In the genomic region with DNA sequence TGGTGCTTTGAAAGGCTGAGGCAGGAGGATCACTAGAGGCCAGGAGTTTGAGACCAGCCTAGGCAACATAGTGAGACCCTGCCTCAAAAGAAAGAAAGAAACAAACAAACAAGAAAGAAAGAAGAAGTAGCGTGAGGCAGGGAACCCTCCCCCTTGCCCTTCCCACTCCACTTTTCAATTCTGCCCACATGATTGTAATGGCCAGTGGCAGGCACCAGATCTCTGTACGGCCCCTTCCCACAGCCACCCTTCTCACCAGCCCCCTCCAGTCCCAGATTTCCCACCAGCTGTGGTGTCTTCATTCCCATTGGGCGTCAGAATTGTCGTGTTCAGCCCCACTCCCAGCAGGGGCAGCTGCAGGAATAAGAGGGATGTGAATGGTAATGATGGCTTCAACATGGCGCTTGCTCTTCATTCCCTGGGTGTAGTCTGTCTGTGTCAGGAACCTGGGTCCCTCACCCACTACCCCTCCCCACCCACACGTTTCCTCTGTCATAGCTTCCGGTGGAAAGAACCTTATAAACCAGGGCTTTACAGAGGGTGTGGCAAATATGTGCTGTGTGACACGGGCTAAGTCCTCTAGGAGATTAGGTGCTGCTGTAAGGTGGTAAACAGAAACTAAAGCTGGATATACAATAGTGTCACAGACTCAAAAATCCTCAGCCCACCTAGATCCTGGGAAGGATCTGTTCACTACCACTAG, we compare ENCODE assay signal across 9 cellular contexts. TPM values are rescaled to one million over a fixed set of nuclear protein-coding genes. Genes with fewer than 3 reads are reported as not detected.
A peak's percentile ranks its signal among the peaks of the same experiment; 100 is the strongest.
DNase-seq lines count a peak whose midpoint lies in the region; ATAC-seq and TF ChIP-seq lines count a peak whose summit lies in the region.
"Had no signal": no experiment of that assay in that cellular context is flagged by ENCODE, and none has a peak within 500 bp of the region (broad histone marks: within the 10 kb centered on the region; RNA-seq: fewer than 3 reads in every experiment).

A gene (minus strand): TSS at position 437 of the 703 bp plus-strand sequence. CDS start 38 bp downstream, at position 399.

- POLR2A ChIA-PET in naive thymus-derived CD4-positive, alpha-beta T cell (lab: Charles Lee), result interaction anchor here (0.6 to 6.7 kb wide), 17 partner anchors 9 to 422 kb away, joined by 3 to 117 read pairs (median 7); a partner anchor contains a TSS

- DNase-seq in CMK (ENCODE audit: low read depth), result peak; percentile 60
- peak; percentile 57 to 61 for DNase-seq in Kasumi-1 (lab: John Stamatoyannopoulos, UW)
- DNase-seq in activated CD8-positive, alpha-beta memory T cell treated with anti-CD3 and anti-CD28 coated beads, Interleukin-2, amount 50 U/mL, for 48 hours, result peak; percentile 65
- DNase-seq in naive thymus-derived CD4-positive, alpha-beta T cell, result peak; percentile 37 to 92 (median 87)
- DNase-seq in COR-L47 (lab: John Stamatoyannopoulos, UW), result no peak
- DNase-seq in psoas muscle, result no peak
- no peak for DNase-seq in inferior parietal cortex (ENCODE audit: extremely low spot score)

- peak; percentile 91 for ATAC-seq in GM21447 (IDR thresholded peaks at IDR 0.05; ENCODE audit: unreplicated experiment)
- ATAC-seq in naive thymus-derived CD4-positive, alpha-beta T cell, result peak; percentile 95
- ATAC-seq in psoas muscle, result no peak

- peak within 1 kb of the TSS; percentile 96 to 100 (median 98) for H3K27ac Mint-ChIP-seq in naive thymus-derived CD4-positive, alpha-beta T cell

- H3K36me3 Mint-ChIP-seq in naive thymus-derived CD4-positive, alpha-beta T cell, result peaks cover 15 to 48% (median 35%) of the 10 kb centered on the region in 5 donors

- H3K4me1 Mint-ChIP-seq in naive thymus-derived CD4-positive, alpha-beta T cell, result peaks cover 24 to 69% (median 43%) of the 10 kb centered on the region in 7 donors

- H3K4me3 ChIP-seq in naive thymus-derived CD4-positive, alpha-beta T cell (ENCODE audit: low read length), result peak within 1 kb of the TSS; percentile 80
- H3K4me3 ChIP-seq in psoas muscle, result no peak within 1 kb of the TSS

- H3K27me3 Mint-ChIP-seq in naive thymus-derived CD4-positive, alpha-beta T cell, result no peaks in the 10 kb centered on the region

- peak within 1 kb of the TSS; percentile 96 for H3K27ac ChIP-seq in naive thymus-derived CD4-positive, alpha-beta T cell (ENCODE audit: low read depth, low read length)
- no peak within 1 kb of the TSS for H3K27ac ChIP-seq in psoas muscle

- peaks cover 28 to 39% of the 10 kb centered on the region in 2 donors for H3K4me1 ChIP-seq in naive thymus-derived CD4-positive, alpha-beta T cell (ENCODE audit: control insufficient read depth in 2 of 2, insufficient read depth in 2 of 2, low read length in 2 of 2)
- no peaks in the 10 kb centered on the region for H3K4me1 ChIP-seq in psoas muscle

- H3K27me3 ChIP-seq in naive thymus-derived CD4-positive, alpha-beta T cell (ENCODE audit: control insufficient read depth in 2 of 2, insufficient read depth in 2 of 2, low read length in 2 of 2), result no peaks in the 10 kb centered on the region
- no peaks in the 10 kb centered on the region for H3K27me3 ChIP-seq in psoas muscle (ENCODE audit: insufficient read depth in 3 of 3, low read length in 2 of 3)

- peak within 1 kb of the TSS; percentile 93 to 98 (median 98) for H3K4me3 Mint-ChIP-seq in naive thymus-derived CD4-positive, alpha-beta T cell

- no peak for TF ChIP-seq CTCF in psoas muscle (IDR thresholded peaks at IDR 0.05)

- 44 to 60% (median 51%) methylated on average over 8 of the region's 8 CpGs for WGBS in psoas muscle, 3 donors

- peaks cover 9 to 20% (median 11%) of the 10 kb centered on the region in 3 experiments for H3K36me3 ChIP-seq in naive thymus-derived CD4-positive, alpha-beta T cell (ENCODE audit: control insufficient read depth in 2 of 3, insufficient read depth in 3 of 3, low read length in 3 of 3)
- no peaks in the 10 kb centered on the region for H3K36me3 ChIP-seq in psoas muscle (ENCODE audit: insufficient read depth in 1 of 2, low read depth in 1 of 2)

- intact Hi-C loops in naive thymus-derived CD4-positive, alpha-beta T cell (cut with micrococcal nuclease), result loop anchor here (1.0 to 10.0 kb wide), 8 partner anchors 8 to 424 kb away; a partner anchor contains a TSS
- intact Hi-C loops in psoas muscle (cut with DNase I), result no loop called here

- peaks cover 0 to 7% (median 0%) of the 10 kb centered on the region in 11 donors for H3K9me3 Mint-ChIP-seq in naive thymus-derived CD4-positive, alpha-beta T cell

- CTCF ChIA-PET in naive thymus-derived CD4-positive, alpha-beta T cell (lab: Charles Lee), result interaction anchor here (1.0 to 1.7 kb wide), 4 partner anchors 9 to 19 kb away, joined by 3 to 23 read pairs (median 10); no protein-coding TSS in a partner anchor

- H3K9me3 ChIP-seq in naive thymus-derived CD4-positive, alpha-beta T cell (ENCODE audit: control insufficient read depth in 2 of 3, low read length in 3 of 3), result no peaks in the 10 kb centered on the region
- H3K9me3 ChIP-seq in psoas muscle, result no peaks in the 10 kb centered on the region

RNA-seq across cellular contexts. Expression of the gene that starts here (rescaled TPM):
- 100 to 1,000 TPM; 228 to 671 (median 329) TPM for total RNA-seq in naive thymus-derived CD4-positive, alpha-beta T cell
- polyA plus RNA-seq in naive thymus-derived CD4-positive, alpha-beta T cell, result 1,000 to 10,000 TPM in 1 of 2 donors, 100 to 1,000 TPM in 1; 933 to 1,015 TPM
- 1 to 10 TPM in 3 of 4 donors, under 1 TPM in 1; 0.93 to 1.5 (median 1.2) TPM for total RNA-seq in psoas muscle
- 1 to 10 TPM; 1.2 to 2.8 (median 1.6) TPM for polyA plus RNA-seq in psoas muscle
- total RNA-seq: fibroblast of lung had no signal
- polyA plus RNA-seq: fibroblast of lung had no signal

Comparison
In these comparisons a context has a peak if more than half of its experiments do, and no peak if none do; other contexts are left out.
1. RNA of the gene that starts here (total RNA-seq): 228 to 671 TPM in naive thymus-derived CD4-positive, alpha-beta T cell; 0.93 to 1.5 TPM in psoas muscle; every median in the first group is over 10 times any median in the second.
2. RNA of the gene that starts here (polyA plus RNA-seq): 933 to 1,015 TPM in naive thymus-derived CD4-positive, alpha-beta T cell; 1.2 to 2.8 TPM in psoas muscle; every median in the first group is over 100 times any median in the second.
3. DNase-seq: peak in CMK (single experiment), Kasumi-1 (2 of 2), activated CD8-positive, alpha-beta memory T cell treated with anti-CD3 and anti-CD28 coated beads, Interleukin-2, amount 50 U/mL, for 48 hours (single experiment) and naive thymus-derived CD4-positive, alpha-beta T cell (9 of 9); none in COR-L47 (single experiment), psoas muscle (0 of 2) and inferior parietal cortex (single experiment).
4. ATAC-seq: peak in GM21447 (single experiment) and naive thymus-derived CD4-positive, alpha-beta T cell (single experiment); none in psoas muscle (0 of 4).
5. intact Hi-C loops: an anchor here in naive thymus-derived CD4-positive, alpha-beta T cell (1.0 to 10.0 kb wide); none called in psoas muscle.